1 cellular context compared by ENCODE assay signal in genomic region chr1:64135501-64136245, GRCh38.
TF ChIP-seq lines count a peak whose summit lies in the region.

No MANE protein-coding gene starts in this region.

TF ChIP-seq in A549, 52 proteins besides CTCF, POLR2A, EP300 and RAD21 (continued from another document):
- TF ChIP-seq EHMT2 (IDR thresholded peaks at IDR 0.05; ENCODE audit: low read depth): no peak
